Comparison of ENCODE assay signal across 11 cellular contexts in the genomic region with DNA sequence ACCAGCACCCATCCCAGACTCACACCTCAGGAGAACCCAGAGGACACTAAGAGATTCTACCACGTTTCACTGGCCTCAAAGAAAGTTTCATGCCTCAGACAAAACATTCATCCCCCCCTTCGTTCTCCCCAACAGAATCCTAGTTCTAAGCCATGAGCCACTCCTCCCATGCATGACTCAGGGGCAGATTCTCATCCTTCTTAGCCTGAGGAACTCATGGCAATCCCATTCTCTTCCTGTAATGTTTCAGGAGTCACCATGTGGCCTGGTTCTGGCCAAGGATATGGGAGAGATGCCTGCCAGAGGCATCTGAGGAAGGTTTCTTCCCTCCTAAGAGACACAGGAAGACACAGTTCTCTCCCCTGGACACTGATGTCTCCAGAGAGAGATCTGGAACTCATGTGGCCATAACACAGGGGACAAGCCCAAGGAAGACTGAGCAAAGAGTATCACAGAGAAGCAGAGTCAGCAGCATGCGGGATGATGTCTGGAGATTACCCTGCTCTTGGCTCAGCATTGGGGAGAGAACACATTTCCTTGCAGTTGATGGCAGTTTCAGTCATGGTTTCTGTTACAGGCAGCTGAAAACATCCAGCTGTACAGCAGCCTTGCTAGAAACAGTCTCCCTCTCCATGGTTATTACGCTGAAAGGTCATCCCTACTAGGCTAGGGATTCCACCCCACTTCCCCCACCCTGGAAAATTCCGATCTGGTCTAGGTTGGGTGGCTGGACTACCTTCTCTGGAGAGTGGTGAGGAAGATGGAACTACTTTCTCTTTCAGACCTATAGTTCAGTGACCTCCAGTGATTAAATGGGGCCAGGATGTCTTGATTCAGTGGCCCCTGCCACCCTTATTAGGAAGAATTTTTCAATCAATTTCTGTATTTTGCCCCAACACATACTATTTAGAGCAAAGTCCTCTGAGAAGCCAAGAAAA.
DNase-seq lines count a peak whose midpoint lies in the region; ATAC-seq, FAIRE-seq and TF ChIP-seq lines count a peak whose summit lies in the region.
"Had no signal": no experiment of that assay in that cellular context is flagged by ENCODE, and none has a peak within 500 bp of the region (broad histone marks: within the 10 kb centered on the region; RNA-seq: fewer than 3 reads in every experiment).

No MANE protein-coding gene starts in this region.

- H3K36me3 Mint-ChIP-seq in nephron (ENCODE audit: low read depth), result peaks cover 50% of the 10 kb centered on the region
- no peaks in the 10 kb centered on the region for H3K36me3 Mint-ChIP-seq in activated T-helper 1 cell treated with anti-CD3 and anti-CD28 coated beads, Interleukin-12 subunit alpha, Interleukin-12 subunit beta, Interleukin-2, Interleukin-4 antibody, amounts not matched to agents 30 ng/mL and 10 ng/mL and 1 ng/mL, durations not matched to agents 14 hours and 24 hours and 36 hours (ENCODE audit: low read depth)

- ATAC-seq in GM18873 (IDR thresholded peaks at IDR 0.05; ENCODE audit: low FRiP score, unreplicated experiment), result peak; percentile 68
- peak; percentile 74 for ATAC-seq in HG02588 (IDR thresholded peaks at IDR 0.05; ENCODE audit: unreplicated experiment)
- ATAC-seq: HepG2 had no signal

- intact Hi-C loops in activated T-helper 1 cell treated with anti-CD3 and anti-CD28 coated beads, Interleukin-12 subunit alpha, Interleukin-12 subunit beta, Interleukin-2, Interleukin-4 antibody, amounts not matched to agents 30 ng/mL and 10 ng/mL and 1 ng/mL, durations not matched to agents 14 hours and 24 hours and 36 hours (cut with micrococcal nuclease), result no loop called here

- H3K4me3 Mint-ChIP-seq in nephron, result no peak overlapping the region
- no peak overlapping the region for H3K4me3 Mint-ChIP-seq in activated T-helper 1 cell treated with anti-CD3 and anti-CD28 coated beads, Interleukin-12 subunit alpha, Interleukin-12 subunit beta, Interleukin-2, Interleukin-4 antibody, amounts not matched to agents 30 ng/mL and 10 ng/mL and 1 ng/mL, durations not matched to agents 14 hours and 24 hours and 36 hours

- H3K9me3 ChIP-seq in WERI-Rb-1 (ENCODE audit: severe bottlenecking), result no peaks in the 10 kb centered on the region
- H3K9me3 ChIP-seq: vagina had no signal

- H3K27me3 ChIP-seq in WERI-Rb-1 (ENCODE audit: insufficient read depth, low read depth, severe bottlenecking), result no peaks in the 10 kb centered on the region
- H3K27me3 ChIP-seq: vagina had no signal

- no peaks in the 10 kb centered on the region for H3K9me3 Mint-ChIP-seq in nephron
- H3K9me3 Mint-ChIP-seq in activated T-helper 1 cell treated with anti-CD3 and anti-CD28 coated beads, Interleukin-12 subunit alpha, Interleukin-12 subunit beta, Interleukin-2, Interleukin-4 antibody, amounts not matched to agents 30 ng/mL and 10 ng/mL and 1 ng/mL, durations not matched to agents 14 hours and 24 hours and 36 hours, result no peaks in the 10 kb centered on the region

- TF ChIP-seq CTCF in nephron (IDR thresholded peaks at IDR 0.05; ENCODE audit: unreplicated experiment in 3 of 3), result no peak
- no peak for TF ChIP-seq CTCF in WERI-Rb-1 (IDR thresholded peaks at IDR 0.05; ENCODE audit: low read depth, low read length)

- peaks cover 59% of the 10 kb centered on the region for H3K4me1 Mint-ChIP-seq in nephron
- no peaks in the 10 kb centered on the region for H3K4me1 Mint-ChIP-seq in activated T-helper 1 cell treated with anti-CD3 and anti-CD28 coated beads, Interleukin-12 subunit alpha, Interleukin-12 subunit beta, Interleukin-2, Interleukin-4 antibody, amounts not matched to agents 30 ng/mL and 10 ng/mL and 1 ng/mL, durations not matched to agents 14 hours and 24 hours and 36 hours (ENCODE audit: low read depth)

- peak overlapping the region; percentile 28 to 36 (median 33) for H3K27ac Mint-ChIP-seq in nephron
- H3K27ac Mint-ChIP-seq in activated T-helper 1 cell treated with anti-CD3 and anti-CD28 coated beads, Interleukin-12 subunit alpha, Interleukin-12 subunit beta, Interleukin-2, Interleukin-4 antibody, amounts not matched to agents 30 ng/mL and 10 ng/mL and 1 ng/mL, durations not matched to agents 14 hours and 24 hours and 36 hours, result no peak overlapping the region

- no peak overlapping the region for H3K27ac ChIP-seq in WERI-Rb-1
- H3K27ac ChIP-seq: vagina had no signal

- FAIRE-seq in HTR-8/SVneo (lab: Jason Lieb, UNC), result peak; percentile 38
- FAIRE-seq: HepG2 had no signal

- no peaks in the 10 kb centered on the region for H3K27me3 Mint-ChIP-seq in nephron (ENCODE audit: low read depth)
- no peaks in the 10 kb centered on the region for H3K27me3 Mint-ChIP-seq in activated T-helper 1 cell treated with anti-CD3 and anti-CD28 coated beads, Interleukin-12 subunit alpha, Interleukin-12 subunit beta, Interleukin-2, Interleukin-4 antibody, amounts not matched to agents 30 ng/mL and 10 ng/mL and 1 ng/mL, durations not matched to agents 14 hours and 24 hours and 36 hours (ENCODE audit: insufficient read depth)

- H3K36me3 ChIP-seq in WERI-Rb-1, result peaks cover 6% of the 10 kb centered on the region
- H3K36me3 ChIP-seq: vagina had no signal

- DNase-seq in HTR-8/SVneo (ENCODE audit: insufficient read length, low spot score), result no peak
- DNase-seq in amygdala (lab: John Stamatoyannopoulos, UW), result no peak
- no peak for DNase-seq in WERI-Rb-1
- no peak for DNase-seq in activated T-helper 1 cell treated with anti-CD3 and anti-CD28 coated beads, Interleukin-12 subunit alpha, Interleukin-12 subunit beta, Interleukin-2, Interleukin-4 antibody, amounts not matched to agents 30 ng/mL and 10 ng/mL and 1 ng/mL, durations not matched to agents 14 hours and 24 hours and 36 hours (ENCODE audit: low spot score)
- DNase-seq in middle frontal gyrus (ENCODE audit: extremely low spot score, low spot score), result no peak
- DNase-seq: activated T-cell treated with anti-CD3 and anti-CD28 coated beads for 4 hours had no signal

- H3K4me3 ChIP-seq in WERI-Rb-1 (ENCODE audit: low read depth, low read length), result no peak overlapping the region
- H3K4me3 ChIP-seq: vagina had no signal
